Comparison of ENCODE assay signal across 8 cellular contexts in genomic region chr1:15835741-15836510, GRCh38. TPM values are rescaled to one million over a fixed set of nuclear protein-coding genes. Genes with fewer than 3 reads are reported as not detected.
A peak's percentile ranks its signal among the peaks of the same experiment; 100 is the strongest.
DNase-seq lines count a peak whose midpoint lies in the region; ATAC-seq and TF ChIP-seq lines count a peak whose summit lies in the region.

No MANE protein-coding gene starts in this region.

- H3K27me3 ChIP-seq in Panc1 (ENCODE audit: control insufficient read depth, insufficient read depth, low read length) (no peaks in the 10 kb centered on the region), mucosa of stomach (ENCODE audit: control insufficient read depth, insufficient read depth, low read length) (no peaks in the 10 kb centered on the region)

- H3K27ac ChIP-seq in KOPT-K1 (ENCODE audit: low read depth, low read length, poor library complexity, severe bottlenecking) (peak overlapping the region; percentile 98), Panc1 (ENCODE audit: low read length) (peak overlapping the region; percentile 95)

- ATAC-seq in GM21723 (IDR thresholded peaks at IDR 0.05; ENCODE audit: unreplicated experiment) (peak; percentile 42), Panc1 (peak; percentile 73), esophagus mucosa (peak; percentile 87)
- ATAC-seq in activated T-cell treated with anti-CD3 and anti-CD28 coated beads, Interleukin-2, amount 50 U/mL, for 72 hours (replicated peaks in 1 of 2): peak; percentile 45 to 48

- peak overlapping the region; percentile 99 for H3K9ac ChIP-seq in mucosa of stomach (ENCODE audit: low read length)

- H3K27me3 Mint-ChIP-seq in activated T-cell treated with anti-CD3 and anti-CD28 coated beads, Interleukin-2, amount 50 U/mL, for 72 hours (ENCODE audit: low read depth): no peaks in the 10 kb centered on the region

- no peak for TF ChIP-seq CTCF in Panc1 (IDR thresholded peaks at IDR 0.05)

- DNase-seq in DMS153 treated with DMSO at 0.1 percent for 48 hours (lab: John Stamatoyannopoulos, UW; ENCODE audit: unreplicated experiment) (peak; percentile 96), Panc1 (ENCODE audit: low read depth, low spot score) (peak; percentile 98)
- DNase-seq in activated T-cell treated with anti-CD3 and anti-CD28 coated beads, Interleukin-2, amount 50 U/mL, for 72 hours: peak; percentile 98 to 99
- DNase-seq in stimulated activated CD8-positive, alpha-beta memory T cell treated with anti-CD3 and anti-CD28 coated beads, Interleukin-4, amount 100 ng/mL, for 4 hours (ENCODE audit: low read depth in 2 of 2, low spot score in 1 of 2): peak; percentile 97 to 99

- CTCF ChIA-PET in Panc1 (lab: Charles Lee): interaction anchor here (0.5 kb wide), 1 partner anchor 162 kb away, joined by 7 read pairs; no protein-coding TSS in a partner anchor

- POLR2A ChIA-PET in Panc1 (lab: Charles Lee): interaction anchor here (1.0 kb wide), 1 partner anchor 11 kb away, joined by 5 read pairs; the partner anchor contains the start of gene SPEN

- peaks cover 1 to 3% of the 10 kb centered on the region in 2 donors for H3K36me3 Mint-ChIP-seq in activated T-cell treated with anti-CD3 and anti-CD28 coated beads, Interleukin-2, amount 50 U/mL, for 72 hours (ENCODE audit: insufficient read depth in 2 of 2)

- H3K9me3 ChIP-seq in KOPT-K1 (ENCODE audit: insufficient read depth, low read length, poor library complexity, severe bottlenecking): no peaks in the 10 kb centered on the region
- H3K9me3 ChIP-seq in Panc1 (ENCODE audit: control insufficient read depth, insufficient read depth, low read depth, low read length): no peaks in the 10 kb centered on the region
- no peaks in the 10 kb centered on the region for H3K9me3 ChIP-seq in mucosa of stomach (ENCODE audit: control insufficient read depth, low read length)

- no TSS peak for BruUV-seq in Panc1 (replicated peaks; lab: Mats Ljungman, UMichigan)

- no peaks in the 10 kb centered on the region for H3K9me3 Mint-ChIP-seq in activated T-cell treated with anti-CD3 and anti-CD28 coated beads, Interleukin-2, amount 50 U/mL, for 72 hours

- in situ Hi-C loops in Panc1 (cut with HindIII; ENCODE audit: low pct_unique_long_range_greater_than_20kb, low sequenced_read_pairs): no loop called here

- intact Hi-C loops in Panc1 (cut with micrococcal nuclease; ENCODE audit: unreplicated experiment): no loop called here

- peak overlapping the region; percentile 98 for H3K27ac Mint-ChIP-seq in activated T-cell treated with anti-CD3 and anti-CD28 coated beads, Interleukin-2, amount 50 U/mL, for 72 hours

- peaks cover 31% of the 10 kb centered on the region for H3K4me1 Mint-ChIP-seq in activated T-cell treated with anti-CD3 and anti-CD28 coated beads, Interleukin-2, amount 50 U/mL, for 72 hours (ENCODE audit: low read depth)

- no peaks in the 10 kb centered on the region for H3K36me3 ChIP-seq in KOPT-K1 (ENCODE audit: insufficient read depth, low read length)
- no peaks in the 10 kb centered on the region for H3K36me3 ChIP-seq in Panc1 (ENCODE audit: control insufficient read depth, insufficient read depth, low read length)
- no peaks in the 10 kb centered on the region for H3K36me3 ChIP-seq in mucosa of stomach (ENCODE audit: control insufficient read depth, insufficient read depth, low read length)

- peaks cover 24% of the 10 kb centered on the region for H3K4me1 ChIP-seq in Panc1 (ENCODE audit: control insufficient read depth, insufficient read depth, low read length)
- peaks cover 10% of the 10 kb centered on the region for H3K4me1 ChIP-seq in mucosa of stomach (ENCODE audit: control insufficient read depth, insufficient read depth, low read length)

- peak overlapping the region; percentile 96 to 98 for H3K4me3 Mint-ChIP-seq in activated T-cell treated with anti-CD3 and anti-CD28 coated beads, Interleukin-2, amount 50 U/mL, for 72 hours

- H3K4me3 ChIP-seq in Panc1 (ENCODE audit: low read depth in 2 of 2, low read length in 2 of 2): peak overlapping the region; percentile 65 to 91
- H3K4me3 ChIP-seq in mucosa of stomach (ENCODE audit: low read length): peak overlapping the region; percentile 91

RNA-seq across cellular contexts. Expression of gene SPEN, which starts 11.6 kb away (rescaled TPM):
- total RNA-seq in Panc1 (2021; ENCODE audit: unreplicated experiment) (58.3 TPM), esophagus mucosa (25.1 TPM)
- polyA plus RNA-seq in Panc1 (2012; ENCODE audit: insufficient read length): 36.5 TPM
- 10 to 100 TPM; 53.5 to 56.9 TPM for total RNA-seq in activated T-cell treated with anti-CD3 and anti-CD28 coated beads, Interleukin-2, amount 50 U/mL, for 72 hours

RNA-seq across cellular contexts. Expression of gene UQCRHL, which starts 28.5 kb away (rescaled TPM):
- total RNA-seq in Panc1 (2021; ENCODE audit: unreplicated experiment): 2.6 TPM
- polyA plus RNA-seq in Panc1 (2012; ENCODE audit: insufficient read length): 2.3 TPM
- 1 to 10 TPM; 2.2 to 2.9 TPM for total RNA-seq in activated T-cell treated with anti-CD3 and anti-CD28 coated beads, Interleukin-2, amount 50 U/mL, for 72 hours
- total RNA-seq in esophagus mucosa: 1.6 TPM

Comparison
In these comparisons a context has a peak if more than half of its experiments do, and no peak if none do; other contexts are left out.
1. Peak in every context shown above with its lines: DNase-seq, ATAC-seq, H3K4me3 ChIP-seq and H3K27ac ChIP-seq.